ENCODE assay signal across 22 cellular contexts in genomic region chr17:74133726-74134125, GRCh38.
A peak's percentile ranks its signal among the peaks of the same experiment; 100 is the strongest.
DNase-seq lines count a peak whose midpoint lies in the region; ATAC-seq, FAIRE-seq and TF ChIP-seq lines count a peak whose summit lies in the region.
"Had no signal": no experiment of that assay in that cellular context is flagged by ENCODE, and none has a peak within 500 bp of the region (broad histone marks: within the 10 kb centered on the region; RNA-seq: fewer than 3 reads in every experiment).

No MANE protein-coding gene starts in this region.

- CTCF ChIA-PET in PC-3 (lab: Charles Lee), result no interaction called here

- H4K5ac ChIP-seq in H9 (ENCODE audit: insufficient read length, low read depth, low read length), result no peak overlapping the region

- H3K4ac ChIP-seq in H9 (ENCODE audit: low read depth, low read length) (no peak overlapping the region), neuronal stem cell (ENCODE audit: low read length) (no peak overlapping the region)

- no peak overlapping the region for H2AFZ ChIP-seq in H9 (ENCODE audit: low read length)
- peak overlapping the region; percentile 51 for H2AFZ ChIP-seq in neuronal stem cell (ENCODE audit: low read length)
- no peak overlapping the region for H2AFZ ChIP-seq in PC-3 (ENCODE audit: low read length)

- H3K4me3 Mint-ChIP-seq in H9, result no peak overlapping the region
- peak overlapping the region in 2 of 5 experiments; percentile 2 to 62 for H3K4me3 Mint-ChIP-seq in brain
- H3K4me3 Mint-ChIP-seq: CD4-positive, alpha-beta T cell; IgD-negative memory B cell had no signal

- no CpG with 5 or more reads among the region's 22 CpGs for WGBS in H9 (ENCODE audit: extremely low coverage, insufficient read length, low lambda C conversion rate)
- WGBS in neuronal stem cell (ENCODE audit: extremely low coverage in 2 of 2, insufficient read length in 2 of 2, insufficient replicate concordance in 1 of 2), 2 donors, result no CpG with 5 or more reads among the region's 22 CpGs

- H3K36me3 ChIP-seq in kidney (ENCODE audit: control insufficient read depth in 1 of 2, insufficient read depth in 2 of 2, low read length in 2 of 2) (no peaks in the 10 kb centered on the region), neuronal stem cell (replicated peaks in 1 of 2; ENCODE audit: control insufficient read depth in 2 of 2, insufficient read depth in 2 of 2, low read length in 2 of 2) (no peaks in the 10 kb centered on the region), PC-3 (ENCODE audit: low read depth, low read length) (no peaks in the 10 kb centered on the region)
- H3K36me3 ChIP-seq: BLaER1 treated with 17β-estradiol and CSF1 and Interleukin-3, amounts not matched to agents 10 nM and 100 nM had no signal

- no peaks in the 10 kb centered on the region for H3K79me1 ChIP-seq in H9 (ENCODE audit: insufficient read depth, low read depth, low read length, poor library complexity, severe bottlenecking)
- H3K79me1 ChIP-seq in neuronal stem cell (ENCODE audit: low read depth, low read length), result no peaks in the 10 kb centered on the region

- H4K8ac ChIP-seq in H9 (replicated peaks; ENCODE audit: insufficient read length, low read depth, low read length) (no peak overlapping the region), neuronal stem cell (ENCODE audit: low read depth, low read length) (no peak overlapping the region)

- H3F3A ChIP-seq in PC-3 (ENCODE audit: low read length, unreplicated experiment), result no peaks in the 10 kb centered on the region

- H3K14ac ChIP-seq in H9 (ENCODE audit: insufficient read depth, low read length) (no peak overlapping the region), neuronal stem cell (ENCODE audit: low read length) (no peak overlapping the region)

- H3K4me2 ChIP-seq in H9 (ENCODE audit: insufficient read depth, insufficient read length, low read length) (no peak overlapping the region), neuronal stem cell (ENCODE audit: insufficient read depth, low read length, poor library complexity, severe bottlenecking) (no peak overlapping the region), PC-3 (ENCODE audit: low read length) (no peak overlapping the region)
- H3K4me2 ChIP-seq: A549; BLaER1 treated with 17β-estradiol and CSF1 and Interleukin-3, amounts not matched to agents 10 nM and 100 nM had no signal

- H4K20me1 ChIP-seq in H9 (ENCODE audit: control insufficient read depth, insufficient read depth, insufficient read length), result no peaks in the 10 kb centered on the region
- H4K20me1 ChIP-seq in PC-3 (ENCODE audit: low read length), result no peaks in the 10 kb centered on the region
- H4K20me1 ChIP-seq: BLaER1 treated with 17β-estradiol and CSF1 and Interleukin-3, amounts not matched to agents 10 nM and 100 nM had no signal

- no peak for FAIRE-seq in kidney (lab: Jason Lieb, UNC)
- no peak for FAIRE-seq in HTR-8/SVneo (lab: Jason Lieb, UNC)
- FAIRE-seq: A549 had no signal

- H3K27ac Mint-ChIP-seq in H9 (peak overlapping the region in 1 of 3 experiments; percentile 92; a peak in 3 of 7 replicates), brain (peak overlapping the region in 3 of 5 experiments; percentile 72 to 83 (median 72))
- H3K27ac Mint-ChIP-seq: CD4-positive, alpha-beta T cell; IgD-negative memory B cell had no signal

- TF ChIP-seq CTCF in H9 (conservative IDR thresholded peaks at IDR 0.05) (no peak), brain (conservative IDR thresholded peaks at IDR 0.05) (no peak), kidney (IDR thresholded peaks at IDR 0.05; ENCODE audit: borderline replicate concordance, extremely low read depth, insufficient read depth) (no peak), PC-3 (conservative IDR thresholded peaks at IDR 0.05; ENCODE audit: low read depth, low read length) (no peak)

- H3K9me2 ChIP-seq in PC-3 (replicated peaks; ENCODE audit: low read length), result no peaks in the 10 kb centered on the region

- POLR2A ChIA-PET in PC-3 (lab: Charles Lee; ENCODE audit: unreplicated experiment), result no interaction called here

- H3K56ac ChIP-seq in H9 (ENCODE audit: insufficient read length, low read depth, low read length), result no peak overlapping the region

- H3K36me3 Mint-ChIP-seq in H9 (ENCODE audit: insufficient read depth in 1 of 3, low read depth in 3 of 3) (peaks cover 0 to 4% (median 1%) of the 10 kb centered on the region in 3 experiments; a peak in 3 of 7 replicates), brain (peaks cover 4% of the 10 kb centered on the region)
- H3K36me3 Mint-ChIP-seq: IgD-negative memory B cell had no signal

- H4K91ac ChIP-seq in H9 (ENCODE audit: insufficient read length, low read depth, low read length) (no peak overlapping the region), neuronal stem cell (ENCODE audit: low read depth, low read length, poor library complexity) (no peak overlapping the region)

- ATAC-seq in GM21423 (IDR thresholded peaks at IDR 0.05; ENCODE audit: unreplicated experiment) (no peak), PC-3 (no peak), HG03280 (IDR thresholded peaks at IDR 0.05; ENCODE audit: unreplicated experiment) (no peak)
- ATAC-seq: A549 had no signal

- BruUV-seq in PC-3 (replicated peaks; lab: Mats Ljungman, UMichigan), result no TSS peak

- no peak overlapping the region for H3K9ac ChIP-seq in H9 (ENCODE audit: extremely low read depth, insufficient read length, low read length)
- H3K9ac ChIP-seq in kidney (ENCODE audit: low read length in 2 of 2), result no peak overlapping the region
- H3K9ac ChIP-seq in neuronal stem cell (ENCODE audit: low read depth, low read length, poor library complexity), result peak overlapping the region; percentile 45
- no peak overlapping the region for H3K9ac ChIP-seq in PC-3 (ENCODE audit: low read length)
- H3K9ac ChIP-seq: BLaER1 treated with 17β-estradiol and CSF1 and Interleukin-3, amounts not matched to agents 10 nM and 100 nM had no signal

- H2BK5ac ChIP-seq in H9 (ENCODE audit: insufficient read length, low read length), result no peak overlapping the region
- H2BK5ac ChIP-seq in neuronal stem cell (ENCODE audit: low read length), result no peak overlapping the region

- H3K4me1 ChIP-seq in H9 (ENCODE audit: insufficient read depth, low read length) (no peaks in the 10 kb centered on the region; the same call in 1 of the 2 replicates), kidney (ENCODE audit: control insufficient read depth in 1 of 2, insufficient read depth in 1 of 2, low read depth in 1 of 2, low read length in 2 of 2) (no peaks in the 10 kb centered on the region), neuronal stem cell (ENCODE audit: control insufficient read depth in 2 of 2, insufficient read depth in 1 of 2, low read depth in 1 of 2, low read length in 2 of 2) (peaks cover 7 to 15% of the 10 kb centered on the region in 2 donors), PC-3 (ENCODE audit: insufficient read depth, low read length) (no peaks in the 10 kb centered on the region)
- H3K4me1 ChIP-seq: A549 had no signal

- H3K23me2 ChIP-seq in H9 (ENCODE audit: insufficient read length, low read depth, low read length, poor library complexity, severe bottlenecking), result no peaks in the 10 kb centered on the region

- H2BK120ac ChIP-seq in H9 (ENCODE audit: low read depth, low read length, poor library complexity, severe bottlenecking), result no peak overlapping the region
- peak overlapping the region; percentile 28 for H2BK120ac ChIP-seq in neuronal stem cell (ENCODE audit: low read depth, low read length)

- no peak overlapping the region for H2AK5ac ChIP-seq in H9 (ENCODE audit: insufficient read length, low read length)
- H2AK5ac ChIP-seq in neuronal stem cell (ENCODE audit: low read depth, low read length), result no peak overlapping the region

- H3K4me1 Mint-ChIP-seq in H9, result peaks cover 18 to 44% of the 10 kb centered on the region in 2 experiments
- H3K4me1 Mint-ChIP-seq in brain, result peaks cover 29% of the 10 kb centered on the region
- H3K4me1 Mint-ChIP-seq: IgD-negative memory B cell had no signal

- H3T11ph ChIP-seq in H9 (ENCODE audit: low read length), result no peak overlapping the region

- H2BK12ac ChIP-seq in H9 (ENCODE audit: insufficient read length, low read depth, low read length) (no peak overlapping the region), neuronal stem cell (ENCODE audit: low read length) (no peak overlapping the region)

- H3K27me3 Mint-ChIP-seq in H9 (ENCODE audit: low read depth), result peaks cover 18% of the 10 kb centered on the region
- no peaks in the 10 kb centered on the region for H3K27me3 Mint-ChIP-seq in brain

- no peaks in the 10 kb centered on the region for H3K79me2 ChIP-seq in H9 (ENCODE audit: insufficient read depth, low read length)
- no peaks in the 10 kb centered on the region for H3K79me2 ChIP-seq in PC-3 (ENCODE audit: low read length)

- H2BK20ac ChIP-seq in H9 (ENCODE audit: low read depth, low read length, poor library complexity, severe bottlenecking), result no peak overlapping the region

- H3K27ac ChIP-seq in H9 (ENCODE audit: insufficient read length, low read depth, low read length), result no peak overlapping the region
- H3K27ac ChIP-seq in kidney (ENCODE audit: low read depth in 2 of 2, low read length in 2 of 2), result no peak overlapping the region
- no peak overlapping the region for H3K27ac ChIP-seq in neuronal stem cell (replicated peaks; ENCODE audit: low read length)
- H3K27ac ChIP-seq in PC-3 (ENCODE audit: low read length), result no peak overlapping the region
- H3K27ac ChIP-seq: A549; BLaER1 treated with 17β-estradiol and CSF1 and Interleukin-3, amounts not matched to agents 10 nM and 100 nM; RWPE1 had no signal

- H3K4me3 ChIP-seq in kidney (ENCODE audit: low read length in 2 of 2) (no peak overlapping the region), neuronal stem cell (ENCODE audit: low read length in 2 of 2) (no peak overlapping the region), PC-3 (ENCODE audit: low read length) (no peak overlapping the region)
- H3K4me3 ChIP-seq: A549; BLaER1 treated with 17β-estradiol and CSF1 and Interleukin-3, amounts not matched to agents 10 nM and 100 nM had no signal

- H3K9me3 ChIP-seq in H9 (ENCODE audit: control insufficient read depth, low read depth, low read length) (no peaks in the 10 kb centered on the region), kidney (ENCODE audit: control insufficient read depth in 1 of 2, low read length in 2 of 2) (no peaks in the 10 kb centered on the region), neuronal stem cell (replicated peaks in 1 of 2; ENCODE audit: control insufficient read depth in 2 of 2, insufficient read depth in 1 of 2, low read depth in 1 of 2, low read length in 2 of 2) (peaks cover 4 to 6% of the 10 kb centered on the region in 2 donors), PC-3 (ENCODE audit: low read length) (no peaks in the 10 kb centered on the region)

- no peak overlapping the region for H3K23ac ChIP-seq in H9 (ENCODE audit: insufficient read length, low read depth, low read length)
- H3K23ac ChIP-seq in neuronal stem cell (ENCODE audit: low read depth, low read length, poor library complexity), result no peak overlapping the region

- H3K27me3 ChIP-seq in H9 (ENCODE audit: insufficient read depth, low read length), result no peaks in the 10 kb centered on the region
- peaks cover 0 to 3% (median 2%) of the 10 kb centered on the region in 3 experiments for H3K27me3 ChIP-seq in neuronal stem cell (ENCODE audit: control insufficient read depth in 3 of 3, insufficient read depth in 3 of 3, low read depth in 1 of 3, low read length in 3 of 3)
- H3K27me3 ChIP-seq in PC-3 (ENCODE audit: low read length), result peaks cover 85% of the 10 kb centered on the region
- H3K27me3 ChIP-seq: BLaER1 treated with 17β-estradiol and CSF1 and Interleukin-3, amounts not matched to agents 10 nM and 100 nM had no signal

- H3K18ac ChIP-seq in H9 (ENCODE audit: insufficient read length, low read depth, low read length), result no peak overlapping the region
- peak overlapping the region; percentile 58 for H3K18ac ChIP-seq in neuronal stem cell (ENCODE audit: low read length)

- DNase-seq in H9 (peak; percentile 27), kidney (peak; percentile 22), neuronal stem cell (ENCODE audit: low spot score) (no peak), HTR-8/SVneo (ENCODE audit: insufficient read length, low spot score) (no peak), PC-3 (no peak)
- DNase-seq: AML-193; CD4-positive, alpha-beta T cell; H7; NCI-H1048; NCI-H1417; NCI-H1694 treated with DMSO at 0.1 percent for 48 hours; NCI-H2081; NCI-H2227 treated with DMSO at 0.1 percent for 48 hours; NCI-H526 treated with DMSO at 0.1 percent for 48 hours; SHP77 treated with DMSO at 0.1 percent for 48 hours had no signal

- H2BK15ac ChIP-seq in H9 (ENCODE audit: low read depth, low read length), result no peak overlapping the region
- no peak overlapping the region for H2BK15ac ChIP-seq in neuronal stem cell (ENCODE audit: low read length)

- intact Hi-C loops in kidney (cut with DNase I) (no loop called here), PC-3 (cut with micrococcal nuclease) (no loop called here)

- H3K9me3 Mint-ChIP-seq in H9 (peaks cover 4 to 8% of the 10 kb centered on the region in 2 experiments), brain (peaks cover 8 to 16% (median 15%) of the 10 kb centered on the region in 5 experiments)
- H3K9me3 Mint-ChIP-seq: CD4-positive, alpha-beta T cell had no signal

Comparison
In these comparisons a context has a peak if more than half of its experiments do, and no peak if none do; other contexts are left out.
1. DNase-seq: peak in H9 (single experiment) and kidney (single experiment); none in neuronal stem cell (single experiment), HTR-8/SVneo (single experiment) and PC-3 (single experiment).